Comparison of ENCODE assay signal across 8 cellular contexts in the genomic region with DNA sequence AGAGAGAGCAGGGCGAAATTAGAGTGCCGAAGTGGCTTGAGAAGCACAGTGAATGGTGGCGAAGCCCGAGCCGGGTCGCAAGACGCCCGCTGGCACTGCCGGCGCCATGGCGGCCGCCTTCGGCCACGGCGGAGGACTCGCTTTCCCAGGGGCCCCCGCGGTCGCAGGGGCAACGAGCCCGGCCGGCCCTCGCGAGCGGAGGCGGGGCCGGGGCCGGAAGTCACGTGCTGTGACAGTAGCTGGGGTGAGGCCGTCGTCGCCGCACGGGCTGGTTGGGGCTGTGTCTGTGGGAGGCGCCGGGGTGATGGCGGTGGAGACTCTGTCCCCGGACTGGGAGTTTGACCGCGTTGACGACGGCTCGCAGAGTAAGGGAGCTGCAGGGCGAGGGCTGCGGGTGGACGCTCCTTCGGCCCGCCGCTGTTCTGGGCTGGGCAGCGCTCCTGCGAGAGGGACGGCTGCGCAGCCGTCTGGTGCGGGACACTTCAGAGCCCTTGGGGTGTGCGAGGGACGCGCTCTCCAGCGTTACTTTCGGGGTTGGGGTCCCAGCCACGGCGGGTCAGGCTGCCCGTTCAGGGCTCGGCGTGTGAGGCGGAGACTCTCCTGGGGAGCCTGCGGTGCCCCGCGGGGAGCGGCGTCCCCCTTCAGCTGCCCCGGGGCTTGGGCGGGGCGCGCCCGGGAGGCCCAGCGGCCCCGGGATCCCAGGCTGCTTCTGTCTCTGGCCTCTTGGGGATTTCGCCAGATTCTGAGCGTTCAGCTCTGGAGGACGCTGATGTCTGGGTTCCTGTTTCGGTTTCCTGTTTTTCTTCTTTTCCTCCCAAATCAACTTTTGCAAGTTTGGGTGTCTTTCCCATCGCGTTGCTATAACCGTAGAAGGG. TPM values are rescaled to one million over a fixed set of nuclear protein-coding genes. Genes with fewer than 3 reads are reported as not detected.
DNase-seq lines count a peak whose midpoint lies in the region; ATAC-seq, FAIRE-seq and TF ChIP-seq lines count a peak whose summit lies in the region.

WASHC4 (plus strand) TSS at position 235 of the 875 bp plus-strand sequence; CDS start at position 305, 70 bp downstream.

- TF ChIP-seq CTCF in kidney (IDR thresholded peaks at IDR 0.05; ENCODE audit: borderline replicate concordance, extremely low read depth, insufficient read depth), result no peak

- peak; percentile 96 for DNase-seq in Ammon's horn (ENCODE audit: low spot score)
- peak; percentile 85 for DNase-seq in NCI-H510A (lab: John Stamatoyannopoulos, UW)
- DNase-seq in activated CD4-positive, alpha-beta T cell treated with anti-CD3 and anti-CD28 coated beads for 1 hour, result peak; percentile 87
- peak; percentile 71 to 81 for DNase-seq in cerebellar nuclear complex (lab: John Stamatoyannopoulos, UW)
- DNase-seq in kidney, result peak; percentile 99
- DNase-seq in stimulated activated CD4-positive, alpha-beta T cell treated with anti-CD3 and anti-CD28 coated beads, Interleukin-15, amount 100 ng/mL, for 24 hours, result peak; percentile 96

- peak within 1 kb of the TSS; percentile 95 to 97 for H3K4me3 ChIP-seq in kidney (ENCODE audit: low read length in 2 of 2)

- H3K9ac ChIP-seq in kidney (ENCODE audit: low read length in 2 of 2), result peak within 1 kb of the TSS; percentile 95 to 96

- intact Hi-C loops in kidney (cut with DNase I), result no loop called here

- no peaks in the 10 kb centered on the region for H3K9me3 ChIP-seq in kidney (ENCODE audit: control insufficient read depth in 1 of 2, low read length in 2 of 2)

- peak; percentile 91 for ATAC-seq in HG03432 (IDR thresholded peaks at IDR 0.05; ENCODE audit: unreplicated experiment)

- TF ChIP-seq POLR2A in GM19193 (IDR thresholded peaks at IDR 0.05; ENCODE audit: extremely low read depth, insufficient read depth, insufficient read length), result peak; percentile 99

- no peak for FAIRE-seq in kidney (lab: Jason Lieb, UNC)

- H3K36me3 ChIP-seq in kidney (ENCODE audit: control insufficient read depth in 1 of 2, insufficient read depth in 2 of 2, low read length in 2 of 2), result peaks cover 3 to 10% of the 10 kb centered on the region in 2 donors

- H3K4me1 ChIP-seq in kidney (ENCODE audit: control insufficient read depth in 1 of 2, insufficient read depth in 1 of 2, low read depth in 1 of 2, low read length in 2 of 2), result peaks cover 4 to 5% of the 10 kb centered on the region in 2 donors

- peak within 1 kb of the TSS; percentile 96 to 97 for H3K27ac ChIP-seq in kidney (ENCODE audit: low read depth in 2 of 2, low read length in 2 of 2)

RNA-seq across cellular contexts. Expression of gene WASHC4, which starts in this region (rescaled TPM):
- total RNA-seq in kidney, result 63.6 TPM
- polyA plus RNA-seq in kidney (ENCODE audit: insufficient read depth, low read depth, low replicate concordance), result 10.7 TPM

Comparison
In these comparisons a context has a peak if more than half of its experiments do, and no peak if none do; other contexts are left out.
1. Peak in every context shown above with its lines: DNase-seq, ATAC-seq, H3K4me3 ChIP-seq and H3K27ac ChIP-seq.